18 cellular contexts compared by ENCODE assay signal in genomic region chr7:51301806-51302205, GRCh38. TPM values are rescaled to one million over a fixed set of nuclear protein-coding genes. Genes with fewer than 3 reads are reported as not detected.
"Had no signal": no experiment of that assay in that cellular context is flagged by ENCODE, and none has a peak within 500 bp of the region (broad histone marks: within the 10 kb centered on the region; RNA-seq: fewer than 3 reads in every experiment).

No MANE protein-coding gene starts in this region.

- H3K27ac ChIP-seq: breast epithelium, esophagus squamous epithelium, neutrophil, upper lobe of left lung had no signal

- H3K4me3 ChIP-seq: breast epithelium, esophagus squamous epithelium, mucosa of descending colon, upper lobe of left lung had no signal

- H3K27me3 Mint-ChIP-seq: activated T-helper 17 cell treated with anti-CD3 and anti-CD28 coated beads, Interleukin-2, amount 50 U/mL, for 72 hours had no signal

- H3K27ac Mint-ChIP-seq: activated T-helper 17 cell treated with anti-CD3 and anti-CD28 coated beads, Interleukin-2, amount 50 U/mL, for 72 hours; immature natural killer cell; naive thymus-derived CD4-positive, alpha-beta T cell; stimulated activated naive B cell treated with anti-CD40 and anti-IgM and Interleukin-4, amounts not matched to agents 10 μg/mL and 1 μg/mL and 100 μg/mL, for 72 hours had no signal

- H3K4me1 ChIP-seq: breast epithelium, esophagus squamous epithelium, upper lobe of left lung had no signal

- H3K9me3 Mint-ChIP-seq: activated T-helper 17 cell treated with anti-CD3 and anti-CD28 coated beads, Interleukin-2, amount 50 U/mL, for 72 hours; stimulated activated naive B cell treated with anti-CD40 and anti-IgM and Interleukin-4, amounts not matched to agents 10 μg/mL and 1 μg/mL and 100 μg/mL, for 72 hours had no signal

- ATAC-seq: activated CD4-positive, CD25-positive, alpha-beta regulatory T cell treated with anti-CD3 and anti-CD28 coated beads, Interleukin-2, amount 50 U/mL, for 24 hours; activated T-helper 17 cell treated with anti-CD3 and anti-CD28 coated beads, Interleukin-2, amount 50 U/mL, for 72 hours; left colon; naive thymus-derived CD4-positive, alpha-beta T cell had no signal

- H3K36me3 Mint-ChIP-seq: immature natural killer cell; naive thymus-derived CD4-positive, alpha-beta T cell; stimulated activated naive B cell treated with anti-CD40 and anti-IgM and Interleukin-4, amounts not matched to agents 10 μg/mL and 1 μg/mL and 100 μg/mL, for 72 hours had no signal

- H3K36me3 ChIP-seq: breast epithelium, esophagus squamous epithelium, neutrophil, upper lobe of left lung had no signal

- DNase-seq: activated CD4-positive, alpha-beta T cell treated with anti-CD3 and anti-CD28 coated beads, Interleukin-2, amount 50 U/mL, for 48 hours; activated naive CD4-positive, alpha-beta T cell treated with Interleukin-2 at 50 U/mL for 16 hours; aorta; esophagus squamous epithelium; immature natural killer cell; left colon; mucosa of descending colon; naive thymus-derived CD4-positive, alpha-beta T cell; retina; stimulated activated CD4-positive, alpha-beta T cell treated with anti-CD3 and anti-CD28 coated beads, Interleukin-15, amount 100 ng/mL, for 24 hours; stimulated activated CD4-positive, alpha-beta T cell treated with anti-CD3 and anti-CD28 coated beads, Interleukin-4, amount 100 ng/mL, for 1 hour; stimulated activated naive B cell treated with anti-CD40 and anti-IgM and Interleukin-4, amounts not matched to agents 10 μg/mL and 1 μg/mL and 100 μg/mL, for 72 hours had no signal

- H3K4me3 Mint-ChIP-seq: activated T-helper 17 cell treated with anti-CD3 and anti-CD28 coated beads, Interleukin-2, amount 50 U/mL, for 72 hours; naive thymus-derived CD4-positive, alpha-beta T cell; stimulated activated naive B cell treated with anti-CD40 and anti-IgM and Interleukin-4, amounts not matched to agents 10 μg/mL and 1 μg/mL and 100 μg/mL, for 72 hours had no signal

- H3K4me1 Mint-ChIP-seq: activated T-helper 17 cell treated with anti-CD3 and anti-CD28 coated beads, Interleukin-2, amount 50 U/mL, for 72 hours; immature natural killer cell; naive thymus-derived CD4-positive, alpha-beta T cell; stimulated activated naive B cell treated with anti-CD40 and anti-IgM and Interleukin-4, amounts not matched to agents 10 μg/mL and 1 μg/mL and 100 μg/mL, for 72 hours had no signal

- H3K9me3 ChIP-seq: breast epithelium, esophagus squamous epithelium, mucosa of descending colon, neutrophil, upper lobe of left lung had no signal

- H3K27me3 ChIP-seq: breast epithelium, esophagus squamous epithelium, neutrophil, upper lobe of left lung had no signal

RNA-seq across cellular contexts. Expression of gene COBL, which starts 14.8 kb away (rescaled TPM):
- total RNA-seq: activated T-helper 17 cell treated with anti-CD3 and anti-CD28 coated beads, Interleukin-2, amount 50 U/mL, for 72 hours; fibroblast of villous mesenchyme had no signal
- polyA plus RNA-seq: immature natural killer cell; naive thymus-derived CD4-positive, alpha-beta T cell had no signal
